Comparison of ENCODE assay signal across 7 cellular contexts in genomic region chr10:121926669-121927360, GRCh38. TPM values are rescaled to one million over a fixed set of nuclear protein-coding genes. Genes with fewer than 3 reads are reported as not detected.
DNase-seq lines count a peak whose midpoint lies in the region; ATAC-seq and FAIRE-seq lines count a peak whose summit lies in the region.

No MANE protein-coding gene starts in this region.

- peak; percentile 2 for ATAC-seq in GM19463 (IDR thresholded peaks at IDR 0.05; ENCODE audit: unreplicated experiment)

- no peaks in the 10 kb centered on the region for H4K20me1 ChIP-seq in Karpas-422 (ENCODE audit: insufficient read depth, low read depth, low read length)

- H3K4me1 ChIP-seq in ES-I3 (ENCODE audit: insufficient read depth, low read length) (no peaks in the 10 kb centered on the region), Karpas-422 (ENCODE audit: low read length) (peaks cover 47% of the 10 kb centered on the region), small intestine (ENCODE audit: control insufficient read depth in 2 of 2, insufficient read depth in 1 of 2, low read depth in 1 of 2, low read length in 1 of 2) (peaks cover 0 to 5% of the 10 kb centered on the region in 2 donors)

- DNase-seq in Karpas-422, result peak; percentile 65
- DNase-seq in amniotic epithelial cell (ENCODE audit: low read depth), result peak; percentile 39
- peak; percentile 12 for DNase-seq in small intestine
- no peak for DNase-seq in amniotic stem cell (lab: John Stamatoyannopoulos, UW)

- no peaks in the 10 kb centered on the region for H3K9me2 ChIP-seq in Karpas-422 (replicated peaks; ENCODE audit: insufficient read depth, low read length)

- no peaks in the 10 kb centered on the region for H3K9me3 ChIP-seq in ES-I3 (ENCODE audit: control insufficient read depth, insufficient read depth, low read length)
- H3K9me3 ChIP-seq in Karpas-422 (ENCODE audit: low read length), result no peaks in the 10 kb centered on the region
- H3K9me3 ChIP-seq in iPS-18c (ENCODE audit: control insufficient read depth, insufficient read depth, low read length), result no peaks in the 10 kb centered on the region
- H3K9me3 ChIP-seq in small intestine (ENCODE audit: control insufficient read depth, low read depth), result no peaks in the 10 kb centered on the region

- peak overlapping the region; percentile 83; the same call in 1 of the 2 replicates for H2AFZ ChIP-seq in Karpas-422 (ENCODE audit: low read length)

- FAIRE-seq in small intestine (lab: Jason Lieb, UNC), result no peak

- peak overlapping the region; percentile 99 for H3K9ac ChIP-seq in ES-I3 (ENCODE audit: low read depth, low read length)
- peak overlapping the region; percentile 100 for H3K9ac ChIP-seq in Karpas-422 (ENCODE audit: low read length)

- H3K27ac ChIP-seq in Karpas-422 (ENCODE audit: low read length) (peak overlapping the region; percentile 82), small intestine (ENCODE audit: low read depth in 1 of 2, low read length in 1 of 2) (peak overlapping the region; percentile 14 to 95)

- H3K36me3 ChIP-seq in ES-I3 (ENCODE audit: insufficient read depth, low read length) (0 out of 2 replicates have a peak, but pooled peaks cover 3% of the 10 kb centered on the region), Karpas-422 (ENCODE audit: insufficient read depth, low read length) (peaks cover 14% of the 10 kb centered on the region; the same call in 1 of the 2 replicates), small intestine (ENCODE audit: control insufficient read depth in 2 of 2, insufficient read depth in 2 of 2, low read length in 2 of 2) (peaks cover 0 to 3% of the 10 kb centered on the region in 2 donors)

- WGBS in small intestine, 3 donors, result 1 to 3% (median 2%) methylated on average over 20 of the region's 20 CpGs

- H3K4me3 ChIP-seq in Karpas-422 (ENCODE audit: low read length) (peak overlapping the region; percentile 75), iPS-18c (ENCODE audit: insufficient read depth, low read depth, low read length) (peak overlapping the region; percentile 94), small intestine (ENCODE audit: low read depth in 1 of 2, low read length in 2 of 2) (peak overlapping the region; percentile 98 to 99)

- peaks cover 69% of the 10 kb centered on the region for H3K79me2 ChIP-seq in Karpas-422 (ENCODE audit: low read length)

- no peaks in the 10 kb centered on the region for H3K27me3 ChIP-seq in Karpas-422 (ENCODE audit: low read length)
- no peaks in the 10 kb centered on the region for H3K27me3 ChIP-seq in small intestine (ENCODE audit: control insufficient read depth in 2 of 2, insufficient read depth in 2 of 2, low read length in 2 of 2)

- peak overlapping the region; percentile 75 for H3K4me2 ChIP-seq in Karpas-422 (ENCODE audit: low read depth, low read length, poor library complexity, severe bottlenecking)

RNA-seq across cellular contexts. Expression of gene ATE1, which starts 1.0 kb away (rescaled TPM):
- 43.9 and 72.6 TPM in 2 replicates for total RNA-seq in Karpas-422 (2014; rRNA removed; shearing (Covaris generic); ENCODE audit: low replicate concordance)
- polyA plus RNA-seq in small intestine, result 10 to 100 TPM; 11.6 to 12.0 (median 11.9) TPM

RNA-seq across cellular contexts. Expression of gene NSMCE4A, which starts 48.2 kb away (rescaled TPM):
- total RNA-seq in Karpas-422 (2014; rRNA removed; shearing (Covaris generic); ENCODE audit: low replicate concordance), result 105 and 108 TPM in 2 replicates
- polyA plus RNA-seq in small intestine, result 10 to 100 TPM; 55.8 to 79.2 (median 56.2) TPM
